ENCODE assay signal across 10 cellular contexts in genomic region chr6:45548657-45549515, GRCh38.
A peak's percentile ranks its signal among the peaks of the same experiment; 100 is the strongest.
DNase-seq lines count a peak whose midpoint lies in the region; ATAC-seq lines count a peak whose summit lies in the region.
"Had no signal": no experiment of that assay in that cellular context is flagged by ENCODE, and none has a peak within 500 bp of the region (broad histone marks: within the 10 kb centered on the region; RNA-seq: fewer than 3 reads in every experiment).

No MANE protein-coding gene starts in this region.

- DNase-seq in CD4-positive, alpha-beta memory T cell, result no peak
- DNase-seq in RPMI8226, result peak; percentile 10
- DNase-seq in activated CD4-positive, CD25-positive, alpha-beta regulatory T cell (lab: John Stamatoyannopoulos, UW), result no peak
- no peak for DNase-seq in NOMO-1 treated with DMSO at 0.1 percent for 48 hours (lab: John Stamatoyannopoulos, UW; ENCODE audit: unreplicated experiment)
- no peak for DNase-seq in NK-92 (lab: John Stamatoyannopoulos, UW; ENCODE audit: unreplicated experiment)
- no peak for DNase-seq in NCI-H2227 treated with DMSO at 0.1 percent for 48 hours (lab: John Stamatoyannopoulos, UW)
- DNase-seq: head of caudate nucleus, posterior cingulate gyrus had no signal

- CTCF ChIA-PET in CD4-positive, alpha-beta memory T cell (lab: Charles Lee; ENCODE audit: partially characterized antibody), result no interaction called here

- POLR2A ChIA-PET in CD4-positive, alpha-beta memory T cell (lab: Charles Lee; ENCODE audit: partially characterized antibody), result interaction anchor here (1.6 kb wide), 1 partner anchor 12 kb away, joined by 4 read pairs; no protein-coding TSS in a partner anchor

- ATAC-seq in GM19372 (IDR thresholded peaks at IDR 0.05; ENCODE audit: low read depth, unreplicated experiment) (peak; percentile 93), HG03025 (IDR thresholded peaks at IDR 0.05; ENCODE audit: low FRiP score, unreplicated experiment) (peak; percentile 92)

- no peaks in the 10 kb centered on the region for H3K9me3 Mint-ChIP-seq in CD4-positive, alpha-beta memory T cell

- H3K9me3 ChIP-seq in CD4-positive, alpha-beta memory T cell (ENCODE audit: control insufficient read depth in 1 of 2, low read length in 2 of 2), result no peaks in the 10 kb centered on the region

- H3K27ac Mint-ChIP-seq in CD4-positive, alpha-beta memory T cell, result peak overlapping the region in 5 of 7 donors; percentile 21 to 82 (median 54)

- peaks cover 9 to 18% (median 14%) of the 10 kb centered on the region in 4 donors for H3K4me1 Mint-ChIP-seq in CD4-positive, alpha-beta memory T cell

- H3K27ac ChIP-seq in CD4-positive, alpha-beta memory T cell (ENCODE audit: low read depth, low read length), result no peak overlapping the region

- H3K36me3 Mint-ChIP-seq in CD4-positive, alpha-beta memory T cell, result peaks cover 26% of the 10 kb centered on the region in 2 donors

- no peaks in the 10 kb centered on the region for H3K27me3 Mint-ChIP-seq in CD4-positive, alpha-beta memory T cell

- H3K27me3 ChIP-seq in CD4-positive, alpha-beta memory T cell (ENCODE audit: insufficient read depth, low read length), result no peaks in the 10 kb centered on the region

- H3K4me3 Mint-ChIP-seq in CD4-positive, alpha-beta memory T cell, result no peak overlapping the region

- H3K4me3 ChIP-seq in CD4-positive, alpha-beta memory T cell (ENCODE audit: low read length in 2 of 2), result no peak overlapping the region

- intact Hi-C loops in CD4-positive, alpha-beta memory T cell (cut with micrococcal nuclease), result no loop called here

- peaks cover 6% of the 10 kb centered on the region for H3K4me1 ChIP-seq in CD4-positive, alpha-beta memory T cell (ENCODE audit: insufficient read depth, low read length)

- H3K36me3 ChIP-seq in CD4-positive, alpha-beta memory T cell (ENCODE audit: insufficient read depth, low read length), result no peaks in the 10 kb centered on the region
